ENCODE assay signal across 22 cellular contexts in the genomic region with DNA sequence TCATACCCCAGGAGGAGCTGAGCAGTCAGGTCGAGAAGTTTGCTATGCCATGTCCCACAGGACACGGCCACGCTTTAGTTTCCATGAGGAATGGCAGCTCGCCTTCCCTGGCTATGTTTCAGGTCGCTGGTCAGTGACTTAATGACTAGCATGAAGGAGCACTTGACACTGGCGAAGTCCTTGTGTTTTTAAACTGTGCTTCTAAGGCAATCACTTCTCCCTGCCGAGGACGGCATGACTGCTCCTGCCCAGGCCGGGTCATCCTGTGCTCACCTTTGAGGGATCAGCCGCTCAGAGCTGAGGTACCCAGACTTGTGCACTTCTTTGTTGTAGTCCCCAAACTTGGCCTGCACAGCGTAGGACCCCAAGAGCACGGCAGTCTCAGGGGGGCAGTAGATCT. TPM values are rescaled to one million over a fixed set of nuclear protein-coding genes. Genes with fewer than 3 reads are reported as not detected.
DNase-seq lines count a peak whose midpoint lies in the region; ATAC-seq, FAIRE-seq and TF ChIP-seq lines count a peak whose summit lies in the region.
"Had no signal": no experiment of that assay in that cellular context is flagged by ENCODE, and none has a peak within 500 bp of the region (broad histone marks: within the 10 kb centered on the region; RNA-seq: fewer than 3 reads in every experiment).

No MANE protein-coding gene starts in this region.

- no peak for ATAC-seq in HepG2
- ATAC-seq in right lobe of liver: no peak
- peak; percentile 37 for ATAC-seq in upper lobe of right lung
- ATAC-seq: gastrocnemius medialis, left cardiac atrium, right cardiac atrium had no signal

- no peak for TF ChIP-seq CTCF in HepG2 (CRISPR knock-in tag; IDR thresholded peaks at IDR 0.05)
- TF ChIP-seq CTCF in right lobe of liver (IDR thresholded peaks at IDR 0.05): no peak
- TF ChIP-seq CTCF in endothelial cell (IDR thresholded peaks at IDR 0.05; ENCODE audit: unreplicated experiment): no peak
- no peak for TF ChIP-seq CTCF in mesothelial cell of epicardium (IDR thresholded peaks at IDR 0.05; ENCODE audit: unreplicated experiment)
- no peak for TF ChIP-seq CTCF in upper lobe of right lung (IDR thresholded peaks at IDR 0.05)

- H3K9me3 Mint-ChIP-seq in endothelial cell (ENCODE audit: unreplicated experiment): no peaks in the 10 kb centered on the region
- H3K9me3 Mint-ChIP-seq in mesothelial cell of epicardium: no peaks in the 10 kb centered on the region
- H3K9me3 Mint-ChIP-seq: activated CD4-positive, alpha-beta memory T cell treated with anti-CD3 and anti-CD28 coated beads, Interleukin-2, amount 10 ng/mL, durations not matched to agents 7 days and 5 days had no signal

- H3K27me3 Mint-ChIP-seq in endothelial cell (ENCODE audit: unreplicated experiment): peaks cover 7% of the 10 kb centered on the region
- H3K27me3 Mint-ChIP-seq in mesothelial cell of epicardium (ENCODE audit: low read depth): no peaks in the 10 kb centered on the region
- H3K27me3 Mint-ChIP-seq: activated CD4-positive, alpha-beta memory T cell treated with anti-CD3 and anti-CD28 coated beads, Interleukin-2, amount 10 ng/mL, durations not matched to agents 7 days and 5 days had no signal

- H3K36me3 ChIP-seq in HepG2 (replicated peaks in 1 of 2; ENCODE audit: control insufficient read depth in 1 of 2, insufficient read depth in 2 of 2, low read length in 2 of 2) (peaks cover 45 to 80% of the 10 kb centered on the region in 2 experiments), right lobe of liver (peaks cover 7 to 77% (median 28%) of the 10 kb centered on the region in 4 donors), upper lobe of right lung (peaks cover 86% of the 10 kb centered on the region), HAP-1 (replicated peaks) (peaks cover 93% of the 10 kb centered on the region)

- H3K27ac ChIP-seq in HepG2 (ENCODE audit: extremely low read length, insufficient read depth, low read length) (no peak overlapping the region), right lobe of liver (no peak overlapping the region), upper lobe of right lung (no peak overlapping the region)
- H3K27ac ChIP-seq: dorsolateral prefrontal cortex, gastrocnemius medialis had no signal

- H3K36me3 Mint-ChIP-seq in endothelial cell (ENCODE audit: low read depth, unreplicated experiment): peaks cover 61% of the 10 kb centered on the region
- H3K36me3 Mint-ChIP-seq in mesothelial cell of epicardium: peaks cover 53% of the 10 kb centered on the region

- H3K27me3 ChIP-seq in HepG2 (ENCODE audit: control insufficient read depth in 1 of 2, insufficient read depth in 2 of 2, low read length in 2 of 2): no peaks in the 10 kb centered on the region
- no peaks in the 10 kb centered on the region for H3K27me3 ChIP-seq in right lobe of liver
- H3K27me3 ChIP-seq in upper lobe of right lung: no peaks in the 10 kb centered on the region
- no peaks in the 10 kb centered on the region for H3K27me3 ChIP-seq in HAP-1 (ENCODE audit: low read depth)
- H3K27me3 ChIP-seq: gastrocnemius medialis had no signal

- POLR2A ChIA-PET in HepG2 (lab: Yijun Ruan, JAX): no interaction called here

- no peaks in the 10 kb centered on the region for H3K9me3 ChIP-seq in HepG2 (ENCODE audit: low read length)
- H3K9me3 ChIP-seq in right lobe of liver: no peaks in the 10 kb centered on the region
- no peaks in the 10 kb centered on the region for H3K9me3 ChIP-seq in upper lobe of right lung
- no peaks in the 10 kb centered on the region for H3K9me3 ChIP-seq in HAP-1
- H3K9me3 ChIP-seq: Caco-2, gastrocnemius medialis had no signal

- BruUV-seq in HepG2 (replicated peaks; lab: Mats Ljungman, UMichigan): no TSS peak

- in situ Hi-C loops in HepG2 (cut with HindIII; ENCODE audit: extremely low pct_ligation_motif_present, low pct_unique_long_range_greater_than_20kb) (no loop called here), HAP-1 (cut with MboI; ENCODE audit: low sequenced_read_pairs) (loop anchor here (25.0 kb wide), 1 partner anchor 177 kb away; no protein-coding TSS in a partner anchor)

- H3K4me3 ChIP-seq in HepG2 (replicated peaks in 1 of 3; ENCODE audit: insufficient read depth in 1 of 3, low read depth in 2 of 3, low read length in 3 of 3) (no peak overlapping the region), right lobe of liver (no peak overlapping the region), upper lobe of right lung (no peak overlapping the region), HAP-1 (no peak overlapping the region)
- H3K4me3 ChIP-seq: dorsolateral prefrontal cortex, gastrocnemius medialis had no signal

- no peak overlapping the region for H2AFZ ChIP-seq in HepG2 (ENCODE audit: low read length)

- H3K4me1 ChIP-seq in HepG2 (ENCODE audit: insufficient read depth, low read length) (peaks cover 9% of the 10 kb centered on the region), right lobe of liver (peaks cover 0 to 36% (median 2%) of the 10 kb centered on the region in 4 donors), upper lobe of right lung (peaks cover 13% of the 10 kb centered on the region), HAP-1 (no peaks in the 10 kb centered on the region)
- H3K4me1 ChIP-seq: gastrocnemius medialis had no signal

- H3K4me2 ChIP-seq in HepG2 (ENCODE audit: low read depth, low read length): no peak overlapping the region

- WGBS in HepG2 (ENCODE audit: low lambda C conversion rate): 94% methylated on average over 12 of the region's 12 CpGs
- 83% methylated on average over 4 of the region's 12 CpGs for WGBS in right lobe of liver (ENCODE audit: insufficient coverage, low coverage, low lambda C conversion rate, missing lambda C conversion rate)

- intact Hi-C loops in HepG2 (cut with micrococcal nuclease; ENCODE audit: unreplicated experiment): no loop called here
- intact Hi-C loops in right lobe of liver (cut with DNase I): no loop called here
- intact Hi-C loops in upper lobe of right lung (cut with DNase I): no loop called here

- no peak for TF ChIP-seq RAD21 in HepG2 (CRISPR knock-in tag; IDR thresholded peaks at IDR 0.05)

- no peak overlapping the region for H3K9ac ChIP-seq in HepG2 (ENCODE audit: insufficient read depth, low read depth, low read length)

- no peaks in the 10 kb centered on the region for H4K20me1 ChIP-seq in HepG2 (ENCODE audit: insufficient read depth, low read length)

- CTCF ChIA-PET in HepG2 (lab: Yijun Ruan, JAX; ENCODE audit: low intra/inter-chr PET ratio, low total read pairs): no interaction called here

- H3K4me1 Mint-ChIP-seq in endothelial cell (ENCODE audit: unreplicated experiment) (peaks cover 32% of the 10 kb centered on the region), mesothelial cell of epicardium (peaks cover 36% of the 10 kb centered on the region)

- H3K27ac Mint-ChIP-seq in endothelial cell (ENCODE audit: unreplicated experiment) (peak overlapping the region; percentile 67), mesothelial cell of epicardium (peak overlapping the region; percentile 16)

- peak overlapping the region; percentile 18 for H3K4me3 Mint-ChIP-seq in endothelial cell (ENCODE audit: unreplicated experiment)
- H3K4me3 Mint-ChIP-seq in mesothelial cell of epicardium: no peak overlapping the region
- H3K4me3 Mint-ChIP-seq: activated CD4-positive, alpha-beta memory T cell treated with anti-CD3 and anti-CD28 coated beads, Interleukin-2, amount 10 ng/mL, durations not matched to agents 7 days and 5 days had no signal

- H3K79me2 ChIP-seq in HepG2 (ENCODE audit: insufficient read depth, low read length): no peaks in the 10 kb centered on the region

- DNase-seq in HepG2 (ENCODE audit: low spot score) (no peak), right lobe of liver (no peak), endothelial cell (ENCODE audit: low spot score) (no peak), mesothelial cell of epicardium (ENCODE audit: low spot score in 2 of 2, unreplicated experiment in 2 of 2) (no peak), upper lobe of right lung (no peak), NCI-H524 (lab: John Stamatoyannopoulos, UW) (no peak), HAP-1 (ENCODE audit: low spot score in 2 of 2) (no peak)
- DNase-seq in activated CD4-positive, alpha-beta T cell treated with anti-CD3 and anti-CD28 coated beads, Interleukin-2, amount 50 U/mL, for 48 hours: no peak
- DNase-seq: activated CD4-positive, alpha-beta memory T cell treated with anti-CD3 and anti-CD28 coated beads, Interleukin-2, amount 10 ng/mL, durations not matched to agents 7 days and 5 days; activated naive CD4-positive, alpha-beta T cell treated with Interleukin-2 at 50 U/mL for 16 hours; activated T-cell treated with anti-CD3 and anti-CD28 coated beads, Interleukin-2, amount 50 U/mL, for 1 hour; Caco-2; central memory CD4-positive, alpha-beta T cell; dorsolateral prefrontal cortex; gastrocnemius medialis; KBM-7; left cardiac atrium; NCI-H146; occipital lobe; right cardiac atrium; T-helper 2 cell had no signal

- no peak for TF ChIP-seq EP300 in HepG2 (IDR thresholded peaks at IDR 0.05; ENCODE audit: low read depth in 2 of 2, low read length in 2 of 2)
- no peak for TF ChIP-seq EP300 in HepG2 (CRISPR knock-in tag; IDR thresholded peaks at IDR 0.05; ENCODE audit: borderline replicate concordance)

- FAIRE-seq in HepG2 (lab: Jason Lieb, UNC): no peak
- FAIRE-seq: A204.1 had no signal

- no peak for TF ChIP-seq POLR2A in HepG2 (IDR thresholded peaks at IDR 0.05; ENCODE audit: insufficient read depth in 1 of 2, low read depth in 2 of 2, low read length in 2 of 2)
- no peak for TF ChIP-seq POLR2A in right lobe of liver (IDR thresholded peaks at IDR 0.05)

RNA-seq across cellular contexts. Expression of gene EZR, which starts 34.1 kb away (rescaled TPM):
- total RNA-seq in HepG2 (2016; rRNA removed; fragmentation: Illumina TruSeq; extraction: Trizol) (60.3 and 75.7 TPM in 2 replicates), right lobe of liver (100 to 1,000 TPM in 1 of 6 experiments, 10 to 100 TPM in 5; 26.4 to 161 (median 35.9) TPM), endothelial cell (ENCODE audit: unreplicated experiment) (125 TPM), mesothelial cell of epicardium (195 to 208 TPM (median 204 TPM) in 3 replicates), upper lobe of right lung (260 TPM)
- total RNA-seq in HepG2 (2016; cell fraction: cytosol; rRNA removed; fragmentation: Illumina TruSeq; extraction: Trizol; ENCODE audit: low read depth): 8.6 and 10.8 TPM in 2 replicates
- 63.6 and 68.8 TPM in 2 replicates for total RNA-seq in HepG2 (2016; cell fraction: insoluble cytoplasmic fraction; rRNA removed; fragmentation: Illumina TruSeq; extraction: Trizol)
- total RNA-seq in HepG2 (2016; cell fraction: membrane; rRNA removed; fragmentation: Illumina TruSeq; extraction: Trizol): 21.2 and 23.3 TPM in 2 replicates
- total RNA-seq in HepG2 (2016; cell fraction: nucleus; rRNA removed; fragmentation: Illumina TruSeq; extraction: Trizol): 35.3 and 38.9 TPM in 2 replicates
- 34.7 and 36.8 TPM in 2 replicates for polyA plus RNA-seq in HepG2 (2011; rRNA removed)
- 34.1 and 34.2 TPM in 2 replicates for polyA plus RNA-seq in HepG2 (2011; cell fraction: cytosol; rRNA removed)
- polyA plus RNA-seq in HepG2 (2011; cell fraction: nucleus; rRNA removed): 25.0 and 25.8 TPM in 2 replicates
- 18.5 and 28.6 TPM in 2 replicates for polyA plus RNA-seq in HepG2 (2012)
- 5.0 and 5.1 TPM in 2 replicates for polyA plus RNA-seq in HepG2 (2016; cell fraction: cytosol; fragmentation: Illumina TruSeq; extraction: Trizol; ENCODE audit: low read depth)
- polyA plus RNA-seq in HepG2 (2016; cell fraction: insoluble cytoplasmic fraction; fragmentation: Illumina TruSeq; extraction: Trizol; ENCODE audit: low read depth): 79.1 and 90.3 TPM in 2 replicates
- 12.2 TPM in 2 replicates for polyA plus RNA-seq in HepG2 (2016; cell fraction: membrane; fragmentation: Illumina TruSeq; extraction: Trizol; ENCODE audit: low read depth)
- polyA plus RNA-seq in HepG2 (2016; cell fraction: nucleus; fragmentation: Illumina TruSeq; extraction: Trizol; ENCODE audit: insufficient read depth, low read depth): 60.9 and 63.5 TPM in 2 replicates
- 45.1 and 93.9 TPM in 2 replicates for polyA minus RNA-seq in HepG2 (2011; rRNA and poly(A)+ RNA removed; ENCODE audit: low replicate concordance)
- 28.8 and 29.4 TPM in 2 replicates for polyA minus RNA-seq in HepG2 (2011; cell fraction: cytosol; rRNA and poly(A)+ RNA removed)
- 17.6 and 19.8 TPM in 2 replicates for polyA minus RNA-seq in HepG2 (2011; cell fraction: nucleus; rRNA and poly(A)+ RNA removed)
